ENCODE assay signal across 1 cellular context in the genomic region with DNA sequence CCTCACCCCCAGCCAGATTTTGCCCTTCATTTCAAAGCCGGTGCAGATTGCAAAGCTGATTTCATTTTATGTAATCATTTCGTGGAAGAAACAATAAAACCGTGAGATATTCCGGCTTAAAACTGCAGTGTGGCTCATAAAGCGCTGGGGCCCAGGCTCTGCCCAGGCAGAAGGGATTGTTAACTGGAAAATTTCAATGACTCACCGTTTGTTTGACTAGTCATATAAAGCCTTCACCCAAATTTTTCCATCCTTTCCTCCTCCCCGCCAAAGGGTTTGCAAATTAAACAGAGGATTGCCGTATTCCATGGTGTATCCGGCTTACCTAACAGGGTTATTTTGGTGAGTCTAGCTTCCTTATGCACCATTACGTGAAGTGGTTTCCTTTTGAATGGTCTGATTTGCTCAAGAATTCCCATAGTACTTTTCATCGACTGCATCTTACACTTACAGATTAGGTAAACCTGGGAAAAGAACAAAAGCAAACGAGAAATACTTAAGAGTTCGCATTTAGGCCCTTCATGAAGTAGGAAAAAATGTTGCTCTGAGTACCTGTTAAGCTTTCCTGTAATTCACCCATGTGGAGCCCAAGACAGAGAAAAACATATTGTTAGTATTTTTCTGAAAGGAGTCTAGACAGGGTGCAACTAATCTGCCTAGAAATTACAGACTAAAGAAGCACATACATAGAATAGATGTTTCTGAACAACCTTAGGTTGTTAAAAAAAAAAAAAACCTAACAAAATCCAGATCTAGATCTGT.
TF ChIP-seq lines count a peak whose summit lies in the region.

No MANE protein-coding gene starts in this region.

TF ChIP-seq in HepG2, 621 proteins besides CTCF, POLR2A, EP300 and RAD21 (continued from another document and continues in another):
- TF ChIP-seq ZNF574 (CRISPR knock-in tag; IDR thresholded peaks at IDR 0.05) (no peak), ATF6 (CRISPR knock-in tag; conservative IDR thresholded peaks at IDR 0.05) (no peak), NCOA5 (CRISPR knock-in tag; IDR thresholded peaks at IDR 0.05) (no peak), ZNF10 (CRISPR knock-in tag; IDR thresholded peaks at IDR 0.05; ENCODE audit: borderline replicate concordance, low read depth) (no peak), XBP1 (CRISPR knock-in tag; IDR thresholded peaks at IDR 0.05) (no peak), ZNF749 (CRISPR knock-in tag; IDR thresholded peaks at IDR 0.05; ENCODE audit: borderline replicate concordance) (no peak), YEATS2 (CRISPR knock-in tag; IDR thresholded peaks at IDR 0.05; ENCODE audit: borderline replicate concordance) (no peak), MBD4 (IDR thresholded peaks at IDR 0.05; ENCODE audit: borderline replicate concordance, low read length) (peak; percentile 81), TEF (CRISPR knock-in tag; IDR thresholded peaks at IDR 0.05) (0 out of 2 replicates have a peak, but pooled peaks have one; percentile 33), ZNF20 (CRISPR knock-in tag; IDR thresholded peaks at IDR 0.05) (no peak), ADNP (CRISPR knock-in tag; IDR thresholded peaks at IDR 0.05) (no peak), ZNF768 (CRISPR knock-in tag; IDR thresholded peaks at IDR 0.05) (no peak), ATF1 (CRISPR knock-in tag; IDR thresholded peaks at IDR 0.05) (peak; percentile 42; the same call in 1 of the 2 replicates), ZSCAN20 (CRISPR knock-in tag; IDR thresholded peaks at IDR 0.05; ENCODE audit: borderline replicate concordance) (no peak), ATF7-NPFF (CRISPR knock-in tag; IDR thresholded peaks at IDR 0.05; ENCODE audit: low read depth) (no peak; the same call in 1 of the 2 replicates), SOX5 (CRISPR knock-in tag; IDR thresholded peaks at IDR 0.05; ENCODE audit: borderline replicate concordance) (no peak), TOPORS (CRISPR knock-in tag; IDR thresholded peaks at IDR 0.05) (no peak), NFIC (IDR thresholded peaks at IDR 0.05; ENCODE audit: low read length) (peak; percentile 85; the same call in 1 of the 2 replicates), DNMT1 (CRISPR knock-in tag; IDR thresholded peaks at IDR 0.05) (no peak), ZFX (CRISPR knock-in tag; IDR thresholded peaks at IDR 0.05; ENCODE audit: low read depth) (0 out of 2 replicates have a peak, but pooled peaks have one; percentile 43), ZNF543 (CRISPR knock-in tag; IDR thresholded peaks at IDR 0.05) (no peak), LBX2 (CRISPR knock-in tag; IDR thresholded peaks at IDR 0.05; ENCODE audit: borderline replicate concordance) (no peak), MAFF (IDR thresholded peaks at IDR 0.05; ENCODE audit: low read depth, low read length) (peak; percentile 54), SETDB1 (CRISPR knock-in tag; IDR thresholded peaks at IDR 0.05; ENCODE audit: borderline replicate concordance) (no peak), DPF2 (CRISPR knock-in tag; IDR thresholded peaks at IDR 0.05; ENCODE audit: borderline replicate concordance, low read depth) (no peak), YY1 (IDR thresholded peaks at IDR 0.05; ENCODE audit: insufficient read depth, insufficient replicate concordance, low read depth, low read length) (peak; percentile 65), BCL6 (CRISPR knock-in tag; IDR thresholded peaks at IDR 0.05) (peak; percentile 66), FOXP4 (CRISPR knock-in tag; IDR thresholded peaks at IDR 0.05) (0 out of 2 replicates have a peak, but pooled peaks have one; percentile 15), ZNF703 (CRISPR knock-in tag; IDR thresholded peaks at IDR 0.05; ENCODE audit: borderline replicate concordance) (no peak), NR0B2 (CRISPR knock-in tag; IDR thresholded peaks at IDR 0.05) (no peak), MIXL1 (CRISPR knock-in tag; IDR thresholded peaks at IDR 0.05) (peak; percentile 92), MED1 (CRISPR knock-in tag; IDR thresholded peaks at IDR 0.05) (peak; percentile 65; the same call in 1 of the 2 replicates), HNF4G (IDR thresholded peaks at IDR 0.05; ENCODE audit: borderline replicate concordance, low read depth, low read length) (no peak), HNF4G (CRISPR knock-in tag; IDR thresholded peaks at IDR 0.05; ENCODE audit: borderline replicate concordance, low read depth) (no peak), TAF15 (IDR thresholded peaks at IDR 0.05; ENCODE audit: low read depth, low read length, poor library complexity, severe bottlenecking) (no peak), HNRNPK (IDR thresholded peaks at IDR 0.05; ENCODE audit: low read depth, low read length, poor library complexity, severe bottlenecking) (no peak), ZNF549 (CRISPR knock-in tag; IDR thresholded peaks at IDR 0.05) (no peak), ZNF333 (CRISPR knock-in tag; IDR thresholded peaks at IDR 0.05; ENCODE audit: borderline replicate concordance) (no peak), GATA4 (IDR thresholded peaks at IDR 0.05; ENCODE audit: borderline replicate concordance, low read depth) (peak; percentile 63; the same call in 1 of the 2 replicates), KAT8 (CRISPR knock-in tag; IDR thresholded peaks at IDR 0.05) (no peak), MEIS2 (CRISPR knock-in tag; IDR thresholded peaks at IDR 0.05) (no peak), ZNF138 (CRISPR knock-in tag; IDR thresholded peaks at IDR 0.05; ENCODE audit: low read depth) (no peak), PHF20 (CRISPR knock-in tag; IDR thresholded peaks at IDR 0.05) (no peak), ZNF292 (CRISPR knock-in tag; IDR thresholded peaks at IDR 0.05; ENCODE audit: borderline replicate concordance, low read depth) (no peak), GLMP (CRISPR knock-in tag; IDR thresholded peaks at IDR 0.05; ENCODE audit: borderline replicate concordance) (no peak), DRAP1 (CRISPR knock-in tag; IDR thresholded peaks at IDR 0.05) (peak; percentile 69; the same call in 1 of the 2 replicates), ZNF567 (CRISPR knock-in tag; IDR thresholded peaks at IDR 0.05; ENCODE audit: borderline replicate concordance) (no peak)
- TF ChIP-seq, protein P1, sequence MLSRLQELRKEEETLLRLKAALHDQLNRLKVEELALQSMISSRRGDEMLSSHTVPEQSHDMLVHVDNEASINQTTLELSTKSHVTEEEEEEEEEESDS (CRISPR knock-in tag; IDR thresholded peaks at IDR 0.05; ENCODE audit: borderline replicate concordance), result peak; percentile 22; the same call in 1 of the 2 replicates
- TF ChIP-seq, protein P2, sequence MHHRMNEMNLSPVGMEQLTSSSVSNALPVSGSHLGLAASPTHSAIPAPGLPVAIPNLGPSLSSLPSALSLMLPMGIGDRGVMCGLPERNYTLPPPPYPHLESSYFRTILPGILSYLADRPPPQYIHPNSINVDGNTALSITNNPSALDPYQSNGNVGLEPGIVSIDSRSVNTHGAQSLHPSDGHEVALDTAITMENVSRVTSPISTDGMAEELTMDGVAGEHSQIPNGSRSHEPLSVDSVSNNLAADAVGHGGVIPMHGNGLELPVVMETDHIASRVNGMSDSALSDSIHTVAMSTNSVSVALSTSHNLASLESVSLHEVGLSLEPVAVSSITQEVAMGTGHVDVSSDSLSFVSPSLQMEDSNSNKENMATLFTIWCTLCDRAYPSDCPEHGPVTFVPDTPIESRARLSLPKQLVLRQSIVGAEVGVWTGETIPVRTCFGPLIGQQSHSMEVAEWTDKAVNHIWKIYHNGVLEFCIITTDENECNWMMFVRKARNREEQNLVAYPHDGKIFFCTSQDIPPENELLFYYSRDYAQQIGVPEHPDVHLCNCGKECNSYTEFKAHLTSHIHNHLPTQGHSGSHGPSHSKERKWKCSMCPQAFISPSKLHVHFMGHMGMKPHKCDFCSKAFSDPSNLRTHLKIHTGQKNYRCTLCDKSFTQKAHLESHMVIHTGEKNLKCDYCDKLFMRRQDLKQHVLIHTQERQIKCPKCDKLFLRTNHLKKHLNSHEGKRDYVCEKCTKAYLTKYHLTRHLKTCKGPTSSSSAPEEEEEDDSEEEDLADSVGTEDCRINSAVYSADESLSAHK (CRISPR knock-in tag; IDR thresholded peaks at IDR 0.05; ENCODE audit: borderline replicate concordance), result no peak; the same call in 1 of the 2 replicates
- TF ChIP-seq, protein P3, sequence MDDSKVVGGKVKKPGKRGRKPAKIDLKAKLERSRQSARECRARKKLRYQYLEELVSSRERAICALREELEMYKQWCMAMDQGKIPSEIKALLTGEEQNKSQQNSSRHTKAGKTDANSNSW (CRISPR knock-in tag; IDR thresholded peaks at IDR 0.05; ENCODE audit: borderline replicate concordance), result no peak
- TF ChIP-seq, protein P4, sequence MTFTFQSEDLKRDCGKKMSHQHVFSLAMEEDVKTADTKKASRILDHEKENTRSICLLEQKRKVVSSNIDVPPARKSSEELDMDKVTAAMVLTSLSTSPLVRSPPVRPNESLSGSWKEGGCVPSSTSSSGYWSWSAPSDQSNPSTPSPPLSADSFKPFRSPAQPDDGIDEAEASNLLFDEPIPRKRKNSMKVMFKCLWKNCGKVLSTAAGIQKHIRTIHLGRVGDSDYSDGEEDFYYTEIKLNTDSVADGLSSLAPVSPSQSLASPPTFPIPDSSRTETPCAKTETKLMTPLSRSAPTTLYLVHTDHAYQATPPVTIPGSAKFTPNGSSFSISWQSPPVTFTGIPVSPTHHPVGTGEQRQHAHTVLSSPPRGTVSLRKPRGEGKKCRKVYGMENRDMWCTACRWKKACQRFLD (CRISPR knock-in tag; IDR thresholded peaks at IDR 0.05; ENCODE audit: borderline replicate concordance), result no peak
